18 cellular contexts compared by ENCODE assay signal in genomic region chr3:8679817-8680553, GRCh38. TPM values are rescaled to one million over a fixed set of nuclear protein-coding genes. Genes with fewer than 3 reads are reported as not detected.
DNase-seq lines count a peak whose midpoint lies in the region; FAIRE-seq and TF ChIP-seq lines count a peak whose summit lies in the region.
"Not testable (repeated sequence)": the region's sequence is repeated elsewhere in the genome, so short reads cannot be mapped to it uniquely, and the experiment has no call there.
"Had no signal": no experiment of that assay in that cellular context is flagged by ENCODE, and none has a peak within 500 bp of the region (broad histone marks: within the 10 kb centered on the region; RNA-seq: fewer than 3 reads in every experiment).

No MANE protein-coding gene starts in this region.

- not testable (repeated sequence) for H2BK12ac ChIP-seq in mesenchymal stem cell (ENCODE audit: low read length in 2 of 2)

- H3K79me1 ChIP-seq in mesenchymal stem cell (replicated peaks; ENCODE audit: low read length, poor library complexity, severe bottlenecking), result not testable (repeated sequence)

- H2AFZ ChIP-seq in mesenchymal stem cell (ENCODE audit: low read depth, low read length), result not testable (repeated sequence)

- H3K27me3 ChIP-seq in H7 (ENCODE audit: control insufficient read depth, insufficient read depth, low read length), result not testable (repeated sequence)
- H3K27me3 ChIP-seq in mesenchymal stem cell (ENCODE audit: control insufficient read depth in 1 of 2, insufficient read depth in 1 of 2, low read length in 2 of 2), result peaks cover 0 to 13% of the 10 kb centered on the region in 2 experiments

- not testable (repeated sequence) for H3K4me2 ChIP-seq in mesenchymal stem cell (ENCODE audit: low read length, poor library complexity, severe bottlenecking)

- H4K91ac ChIP-seq in mesenchymal stem cell (ENCODE audit: low read length), result not testable (repeated sequence)

- not testable (repeated sequence) for H3K27ac ChIP-seq in mesenchymal stem cell (ENCODE audit: low read length, poor library complexity, severe bottlenecking)

- not testable (repeated sequence) for TF ChIP-seq CTCF in epithelial cell of esophagus (IDR thresholded peaks at IDR 0.05; ENCODE audit: insufficient read depth, low read depth, low read length, missing control alignments)

- peak; percentile 54 for DNase-seq in DMS53 (lab: John Stamatoyannopoulos, UW)
- DNase-seq in H7, result not testable (repeated sequence)
- peak; percentile 32 for DNase-seq in LoVo (ENCODE audit: low spot score)
- peak; percentile 17 for DNase-seq in RCC 7860 (ENCODE audit: low spot score)
- peak; percentile 38 for DNase-seq in astrocyte of the hippocampus (ENCODE audit: low read depth, low spot score)
- peak; percentile 70 for DNase-seq in epithelial cell of esophagus (ENCODE audit: low read depth)
- DNase-seq in mesenchymal stem cell, result peak; percentile 11

- H2BK120ac ChIP-seq in mesenchymal stem cell (ENCODE audit: low read depth, low read length), result not testable (repeated sequence)

- FAIRE-seq in RCC 7860 (lab: Jason Lieb, UNC), result not testable (repeated sequence)

- H2BK15ac ChIP-seq in mesenchymal stem cell (ENCODE audit: low read depth, poor library complexity, severe bottlenecking), result not testable (repeated sequence)

- not testable (repeated sequence) for H3K4ac ChIP-seq in mesenchymal stem cell (ENCODE audit: low read depth in 1 of 2, low read length in 2 of 2)

- not testable (repeated sequence) for H3K18ac ChIP-seq in mesenchymal stem cell (ENCODE audit: low read depth in 1 of 2, low read length in 2 of 2)

- H4K8ac ChIP-seq in mesenchymal stem cell (ENCODE audit: low read length), result not testable (repeated sequence)

- H3K4me3 ChIP-seq in H7 (ENCODE audit: insufficient read depth, low read depth, low read length), result peak overlapping the region; percentile 44
- not testable (repeated sequence) for H3K4me3 ChIP-seq in epithelial cell of esophagus (ENCODE audit: low read length); mesenchymal stem cell (ENCODE audit: insufficient read depth in 1 of 2, low read depth in 1 of 2, low read length in 2 of 2)

- not testable (repeated sequence) for H3K4me1 ChIP-seq in mesenchymal stem cell (ENCODE audit: control insufficient read depth, insufficient read depth, low read depth, low read length)

- H3K14ac ChIP-seq in mesenchymal stem cell (ENCODE audit: low read length in 2 of 2), result not testable (repeated sequence)

- WGBS in mesenchymal stem cell, result 50% methylated on average over 13 of the region's 13 CpGs

- not testable (repeated sequence) for H3K9me3 ChIP-seq in mesenchymal stem cell (ENCODE audit: control insufficient read depth, low read length)

- H3K23ac ChIP-seq in mesenchymal stem cell (ENCODE audit: low read length in 2 of 2), result not testable (repeated sequence)

- not testable (repeated sequence) for H2BK5ac ChIP-seq in mesenchymal stem cell (ENCODE audit: low read depth, low read length, poor library complexity, severe bottlenecking)

- H2AK5ac ChIP-seq in mesenchymal stem cell (ENCODE audit: low read length, severe bottlenecking), result not testable (repeated sequence)

- not testable (repeated sequence) for H3K9ac ChIP-seq in mesenchymal stem cell (ENCODE audit: low read length)

- H3K36me3 ChIP-seq in H7 (replicated peaks; ENCODE audit: control insufficient read depth, insufficient read depth, low read length); mesenchymal stem cell (ENCODE audit: control insufficient read depth in 1 of 2, insufficient read depth in 2 of 2, low read depth in 1 of 2, low read length in 2 of 2): not testable (repeated sequence)

RNA-seq across cellular contexts. Expression of gene SSUH2, which starts 35.4 kb away (rescaled TPM):
- 0.42 TPM in 1 of 2 replicates, not detected in the other for total RNA-seq in H7 (2014; rRNA removed; shearing (Covaris generic))
- polyA plus RNA-seq in mesenchymal stem cell (2013, experiment 1 of 2), result 0.03 TPM
- not detected for polyA plus RNA-seq in mesenchymal stem cell (2013, experiment 2 of 2)
- total RNA-seq: activated B cell treated with CpG ODN at 0.5 μM for 24 hours; activated T-cell treated with anti-CD3 and anti-CD28 coated beads, Interleukin-2, amount 50 U/mL, for 4 hours; epithelial cell of proximal tubule; lung microvascular endothelial cell had no signal
- polyA plus RNA-seq: CD14-positive monocyte had no signal

RNA-seq across cellular contexts. Expression of gene CAV3, which starts 53.6 kb away (rescaled TPM):
- total RNA-seq in H7 (2014; rRNA removed; shearing (Covaris generic)), result not detected in 2 replicates
- not detected for polyA plus RNA-seq in mesenchymal stem cell (2013, experiment 1 of 2)
- polyA plus RNA-seq in mesenchymal stem cell (2013, experiment 2 of 2), result not detected
- total RNA-seq: activated B cell treated with CpG ODN at 0.5 μM for 24 hours; activated T-cell treated with anti-CD3 and anti-CD28 coated beads, Interleukin-2, amount 50 U/mL, for 4 hours; body of pancreas; cerebellum; epithelial cell of proximal tubule; GM23338; lung microvascular endothelial cell; OCI-LY7; posterior vena cava; right lobe of liver had no signal
- polyA plus RNA-seq: CD14-positive monocyte, GM23338 had no signal
